ENCODE assay signal across 8 cellular contexts in genomic region chr9:78261403-78262001, GRCh38. TPM values are rescaled to one million over a fixed set of nuclear protein-coding genes. Genes with fewer than 3 reads are reported as not detected.
DNase-seq lines count a peak whose midpoint lies in the region; ATAC-seq, FAIRE-seq and TF ChIP-seq lines count a peak whose summit lies in the region.

No MANE protein-coding gene starts in this region.

- no peak overlapping the region for H3K27ac ChIP-seq in HepG2 (ENCODE audit: extremely low read length, insufficient read depth, low read length)

- intact Hi-C loops in HepG2 (cut with micrococcal nuclease; ENCODE audit: unreplicated experiment), result loop anchor here (1.0 to 5.0 kb wide), 4 partner anchors 35 to 108 kb away; no protein-coding TSS in a partner anchor

- TF ChIP-seq CTCF in AG04449 (IDR thresholded peaks at IDR 0.05; ENCODE audit: insufficient read depth, low read length, missing control alignments), result peak; percentile 42
- TF ChIP-seq CTCF in GM13977 (IDR thresholded peaks at IDR 0.05; ENCODE audit: extremely low read depth, insufficient read depth, missing control alignments), result peak; percentile 57
- peak; percentile 66 for TF ChIP-seq CTCF in HepG2 (CRISPR knock-in tag; IDR thresholded peaks at IDR 0.05)

- no peaks in the 10 kb centered on the region for H3K9me3 ChIP-seq in HepG2 (ENCODE audit: low read length)

- BruUV-seq in HepG2 (replicated peaks; lab: Mats Ljungman, UMichigan), result no TSS peak

- DNase-seq in AG04449 (ENCODE audit: low read depth, low spot score), result no peak
- DNase-seq in GM13977 (ENCODE audit: low spot score), result peak; percentile 35
- peak; percentile 49 for DNase-seq in LoVo (ENCODE audit: low spot score)
- DNase-seq in astrocyte of the hippocampus (ENCODE audit: low read depth, low spot score), result peak; percentile 42
- peak; percentile 23 for DNase-seq in HepG2 (ENCODE audit: low spot score)
- no peak for DNase-seq in OCI-M2 (lab: John Stamatoyannopoulos, UW; ENCODE audit: unreplicated experiment)

- TF ChIP-seq RAD21 in HepG2 (CRISPR knock-in tag; IDR thresholded peaks at IDR 0.05), result peak; percentile 20; the same call in 1 of the 2 replicates

- peak; percentile 30 for FAIRE-seq in HepG2 (lab: Jason Lieb, UNC)

- no peak for TF ChIP-seq EP300 in HepG2 (IDR thresholded peaks at IDR 0.05; ENCODE audit: low read depth in 2 of 2, low read length in 2 of 2)
- TF ChIP-seq EP300 in HepG2 (CRISPR knock-in tag; IDR thresholded peaks at IDR 0.05; ENCODE audit: borderline replicate concordance), result no peak

- 29% methylated on average over 2 of the region's 2 CpGs for WGBS in HepG2 (ENCODE audit: low lambda C conversion rate)

- no peak overlapping the region for H3K4me2 ChIP-seq in HepG2 (ENCODE audit: low read depth, low read length)

- H3K4me1 ChIP-seq in HepG2 (ENCODE audit: insufficient read depth, low read length), result no peaks in the 10 kb centered on the region

- ATAC-seq in HepG2 (no peak), GM18519 (IDR thresholded peaks at IDR 0.05; ENCODE audit: low FRiP score, unreplicated experiment) (no peak), GM21447 (IDR thresholded peaks at IDR 0.05; ENCODE audit: unreplicated experiment) (no peak)

- no peak overlapping the region for H2AFZ ChIP-seq in HepG2 (ENCODE audit: low read length)

- in situ Hi-C loops in GM13977 (cut with MboI; ENCODE audit: low pct_unique_long_range_greater_than_20kb, low sequenced_read_pairs, unreplicated experiment), result loop anchor here (25.0 kb wide), 1 partner anchor 101 kb away; no protein-coding TSS in a partner anchor
- in situ Hi-C loops in HepG2 (cut with HindIII; ENCODE audit: extremely low pct_ligation_motif_present, low pct_unique_long_range_greater_than_20kb), result loop anchor here (5.0 to 10.0 kb wide), 2 partner anchors 53 to 106 kb away; no protein-coding TSS in a partner anchor

- TF ChIP-seq POLR2A in HepG2 (IDR thresholded peaks at IDR 0.05; ENCODE audit: insufficient read depth in 1 of 2, low read depth in 2 of 2, low read length in 2 of 2), result no peak

- H3K36me3 ChIP-seq in HepG2 (replicated peaks in 1 of 2; ENCODE audit: control insufficient read depth in 1 of 2, insufficient read depth in 2 of 2, low read length in 2 of 2), result peaks cover 3 to 19% of the 10 kb centered on the region in 2 experiments; a peak in 4 of 5 replicates

- no peaks in the 10 kb centered on the region for H3K79me2 ChIP-seq in HepG2 (ENCODE audit: insufficient read depth, low read length)

- H4K20me1 ChIP-seq in HepG2 (ENCODE audit: insufficient read depth, low read length), result no peaks in the 10 kb centered on the region

- H3K27me3 ChIP-seq in HepG2 (ENCODE audit: control insufficient read depth in 1 of 2, insufficient read depth in 2 of 2, low read length in 2 of 2), result no peaks in the 10 kb centered on the region

- H3K4me3 ChIP-seq in AG04449 (ENCODE audit: low read depth, low read length) (no peak overlapping the region), HepG2 (replicated peaks in 1 of 3; ENCODE audit: insufficient read depth in 1 of 3, low read depth in 2 of 3, low read length in 3 of 3) (no peak overlapping the region)

- H3K9ac ChIP-seq in HepG2 (ENCODE audit: insufficient read depth, low read depth, low read length), result no peak overlapping the region

- CTCF ChIA-PET in AG04449 (lab: Yijun Ruan, JAX) (interaction anchor here (0.7 to 3.7 kb wide), 8 partner anchors 9 to 48 kb away, joined by 3 to 24 read pairs (median 6); no protein-coding TSS in a partner anchor), HepG2 (lab: Yijun Ruan, JAX; ENCODE audit: low intra/inter-chr PET ratio, low total read pairs) (interaction anchor here (1.2 to 1.4 kb wide), 3 partner anchors 35 to 108 kb away, joined by 4 to 10 read pairs (median 5); partner anchors contain the start of gene PSAT1)

- POLR2A ChIA-PET in AG04449 (lab: Yijun Ruan, JAX) (no interaction called here), HepG2 (lab: Yijun Ruan, JAX) (interaction anchor here (1.3 kb wide), 1 partner anchor 35 kb away, joined by 4 read pairs; no protein-coding TSS in a partner anchor)

TF ChIP-seq in HepG2, 621 proteins besides CTCF, POLR2A, EP300 and RAD21:
- TF ChIP-seq, protein P1, sequence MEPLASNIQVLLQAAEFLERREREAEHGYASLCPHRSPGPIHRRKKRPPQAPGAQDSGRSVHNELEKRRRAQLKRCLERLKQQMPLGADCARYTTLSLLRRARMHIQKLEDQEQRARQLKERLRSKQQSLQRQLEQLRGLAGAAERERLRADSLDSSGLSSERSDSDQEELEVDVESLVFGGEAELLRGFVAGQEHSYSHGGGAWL (CRISPR knock-in tag; IDR thresholded peaks at IDR 0.05), result no peak
- TF ChIP-seq SMC3 (IDR thresholded peaks at IDR 0.05; ENCODE audit: low read length) (peak; percentile 65), HDAC1 (CRISPR knock-in tag; IDR thresholded peaks at IDR 0.05) (no peak), BORCS8-MEF2B (CRISPR knock-in tag; IDR thresholded peaks at IDR 0.05) (no peak), NCOA2 (CRISPR knock-in tag; IDR thresholded peaks at IDR 0.05) (no peak), STAG1 (CRISPR knock-in tag; IDR thresholded peaks at IDR 0.05) (peak; percentile 79), ZNF570 (CRISPR knock-in tag; IDR thresholded peaks at IDR 0.05; ENCODE audit: borderline replicate concordance) (no peak), KDM1A (CRISPR knock-in tag; IDR thresholded peaks at IDR 0.05) (no peak)

RNA-seq across cellular contexts. Expression of gene CEP78, which starts 25.6 kb away (rescaled TPM):
- 30.8 and 38.3 TPM in 2 replicates for total RNA-seq in HepG2 (2016; rRNA removed; fragmentation: Illumina TruSeq; extraction: Trizol)
- 2.6 and 2.7 TPM in 2 replicates for total RNA-seq in HepG2 (2016; cell fraction: cytosol; rRNA removed; fragmentation: Illumina TruSeq; extraction: Trizol; ENCODE audit: low read depth)
- 31.0 and 36.1 TPM in 2 replicates for total RNA-seq in HepG2 (2016; cell fraction: insoluble cytoplasmic fraction; rRNA removed; fragmentation: Illumina TruSeq; extraction: Trizol)
- 13.2 and 13.7 TPM in 2 replicates for total RNA-seq in HepG2 (2016; cell fraction: membrane; rRNA removed; fragmentation: Illumina TruSeq; extraction: Trizol)
- 30.7 and 32.0 TPM in 2 replicates for total RNA-seq in HepG2 (2016; cell fraction: nucleus; rRNA removed; fragmentation: Illumina TruSeq; extraction: Trizol)
- 4.0 and 5.1 TPM in 2 replicates for polyA plus RNA-seq in HepG2 (2011; rRNA removed)
- polyA plus RNA-seq in HepG2 (2011; cell fraction: cytosol; rRNA removed), result 2.1 and 2.8 TPM in 2 replicates
- polyA plus RNA-seq in HepG2 (2011; cell fraction: nucleus; rRNA removed), result 4.8 and 5.6 TPM in 2 replicates
- 5.0 and 9.6 TPM in 2 replicates for polyA plus RNA-seq in HepG2 (2012)
- polyA plus RNA-seq in HepG2 (2016; cell fraction: cytosol; fragmentation: Illumina TruSeq; extraction: Trizol; ENCODE audit: low read depth), result 1.9 and 2.3 TPM in 2 replicates
- 22.9 and 23.5 TPM in 2 replicates for polyA plus RNA-seq in HepG2 (2016; cell fraction: insoluble cytoplasmic fraction; fragmentation: Illumina TruSeq; extraction: Trizol; ENCODE audit: low read depth)
- 5.8 and 7.0 TPM in 2 replicates for polyA plus RNA-seq in HepG2 (2016; cell fraction: membrane; fragmentation: Illumina TruSeq; extraction: Trizol; ENCODE audit: low read depth)
- 30.4 and 34.3 TPM in 2 replicates for polyA plus RNA-seq in HepG2 (2016; cell fraction: nucleus; fragmentation: Illumina TruSeq; extraction: Trizol; ENCODE audit: insufficient read depth, low read depth)
- 9.1 and 10.5 TPM in 2 replicates for polyA minus RNA-seq in HepG2 (2011; rRNA and poly(A)+ RNA removed; ENCODE audit: low replicate concordance)
- polyA minus RNA-seq in HepG2 (2011; cell fraction: cytosol; rRNA and poly(A)+ RNA removed), result 6.1 and 6.5 TPM in 2 replicates
- polyA minus RNA-seq in HepG2 (2011; cell fraction: nucleus; rRNA and poly(A)+ RNA removed), result 23.4 and 25.1 TPM in 2 replicates

RNA-seq across cellular contexts. Expression of gene PSAT1, which starts 35.4 kb away (rescaled TPM):
- 135 and 262 TPM in 2 replicates for total RNA-seq in HepG2 (2016; rRNA removed; fragmentation: Illumina TruSeq; extraction: Trizol)
- 16.9 and 17.4 TPM in 2 replicates for total RNA-seq in HepG2 (2016; cell fraction: cytosol; rRNA removed; fragmentation: Illumina TruSeq; extraction: Trizol; ENCODE audit: low read depth)
- 134 and 259 TPM in 2 replicates for total RNA-seq in HepG2 (2016; cell fraction: insoluble cytoplasmic fraction; rRNA removed; fragmentation: Illumina TruSeq; extraction: Trizol)
- total RNA-seq in HepG2 (2016; cell fraction: membrane; rRNA removed; fragmentation: Illumina TruSeq; extraction: Trizol), result 55.1 and 59.2 TPM in 2 replicates
- 92.0 and 102 TPM in 2 replicates for total RNA-seq in HepG2 (2016; cell fraction: nucleus; rRNA removed; fragmentation: Illumina TruSeq; extraction: Trizol)
- polyA plus RNA-seq in HepG2 (2011; rRNA removed), result 197 and 229 TPM in 2 replicates
- polyA plus RNA-seq in HepG2 (2011; cell fraction: cytosol; rRNA removed), result 174 and 239 TPM in 2 replicates
- 53.5 and 69.1 TPM in 2 replicates for polyA plus RNA-seq in HepG2 (2011; cell fraction: nucleus; rRNA removed)
- polyA plus RNA-seq in HepG2 (2012), result 252 and 381 TPM in 2 replicates
- polyA plus RNA-seq in HepG2 (2016; cell fraction: cytosol; fragmentation: Illumina TruSeq; extraction: Trizol; ENCODE audit: low read depth), result 23.7 and 24.6 TPM in 2 replicates
- 471 and 492 TPM in 2 replicates for polyA plus RNA-seq in HepG2 (2016; cell fraction: insoluble cytoplasmic fraction; fragmentation: Illumina TruSeq; extraction: Trizol; ENCODE audit: low read depth)
- polyA plus RNA-seq in HepG2 (2016; cell fraction: membrane; fragmentation: Illumina TruSeq; extraction: Trizol; ENCODE audit: low read depth), result 65.5 and 69.3 TPM in 2 replicates
- 163 TPM in 2 replicates for polyA plus RNA-seq in HepG2 (2016; cell fraction: nucleus; fragmentation: Illumina TruSeq; extraction: Trizol; ENCODE audit: insufficient read depth, low read depth)
- 98.7 and 239 TPM in 2 replicates for polyA minus RNA-seq in HepG2 (2011; rRNA and poly(A)+ RNA removed; ENCODE audit: low replicate concordance)
- polyA minus RNA-seq in HepG2 (2011; cell fraction: cytosol; rRNA and poly(A)+ RNA removed), result 170 and 192 TPM in 2 replicates
- polyA minus RNA-seq in HepG2 (2011; cell fraction: nucleus; rRNA and poly(A)+ RNA removed), result 105 and 132 TPM in 2 replicates

Comparison
In these comparisons a context has a peak if more than half of its experiments do, and no peak if none do; other contexts are left out.
1. DNase-seq: peak in GM13977 (single experiment), LoVo (single experiment), astrocyte of the hippocampus (single experiment) and HepG2 (single experiment); none in AG04449 (single experiment) and OCI-M2 (single experiment).
2. Peak in every context shown above with its lines, with median percentiles within 50 percentile points of each other: CTCF ChIP-seq.